8 cellular contexts compared by ENCODE assay signal in the genomic region with DNA sequence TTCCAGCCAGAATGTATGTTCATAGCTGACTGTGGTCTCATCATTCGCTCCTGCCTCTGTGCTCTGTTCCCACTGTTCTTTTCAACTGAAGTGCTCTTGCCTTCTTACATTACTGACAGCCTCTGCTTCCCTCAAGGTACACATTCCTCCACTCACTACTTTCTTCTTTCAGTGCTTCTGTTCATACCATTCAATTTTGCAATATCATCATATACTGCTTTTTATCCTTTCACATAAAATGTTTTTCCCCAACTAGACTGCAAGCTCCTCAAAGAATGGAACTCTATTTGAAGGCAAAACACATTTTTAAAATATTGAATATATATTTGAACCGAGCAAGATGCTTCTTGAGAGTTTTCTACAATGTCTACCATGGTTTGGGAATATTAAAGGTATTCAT.
"Had no signal": no experiment of that assay in that cellular context is flagged by ENCODE, and none has a peak within 500 bp of the region (broad histone marks: within the 10 kb centered on the region; RNA-seq: fewer than 3 reads in every experiment).

No MANE protein-coding gene starts in this region.

- H3K4me3 ChIP-seq: GM23338 had no signal

- H3K27ac Mint-ChIP-seq: GM23338, H9 had no signal

- H3K9me3 Mint-ChIP-seq: GM23338, H9 had no signal

- DNase-seq: H9, HCEC 1CT, KBM-7 had no signal

- H3K4me3 Mint-ChIP-seq: GM23338, H9 had no signal

- FAIRE-seq: H1, H54, HTR-8/SVneo had no signal

- H2AFZ ChIP-seq: GM23338 had no signal

- ATAC-seq: GM23338 had no signal

- H3K27ac ChIP-seq: KMS-11 had no signal

- H3K9ac ChIP-seq: KMS-11 had no signal

- H3K4me2 ChIP-seq: GM23338, KMS-11 had no signal
